ENCODE assay signal across 3 cellular contexts in the genomic region with DNA sequence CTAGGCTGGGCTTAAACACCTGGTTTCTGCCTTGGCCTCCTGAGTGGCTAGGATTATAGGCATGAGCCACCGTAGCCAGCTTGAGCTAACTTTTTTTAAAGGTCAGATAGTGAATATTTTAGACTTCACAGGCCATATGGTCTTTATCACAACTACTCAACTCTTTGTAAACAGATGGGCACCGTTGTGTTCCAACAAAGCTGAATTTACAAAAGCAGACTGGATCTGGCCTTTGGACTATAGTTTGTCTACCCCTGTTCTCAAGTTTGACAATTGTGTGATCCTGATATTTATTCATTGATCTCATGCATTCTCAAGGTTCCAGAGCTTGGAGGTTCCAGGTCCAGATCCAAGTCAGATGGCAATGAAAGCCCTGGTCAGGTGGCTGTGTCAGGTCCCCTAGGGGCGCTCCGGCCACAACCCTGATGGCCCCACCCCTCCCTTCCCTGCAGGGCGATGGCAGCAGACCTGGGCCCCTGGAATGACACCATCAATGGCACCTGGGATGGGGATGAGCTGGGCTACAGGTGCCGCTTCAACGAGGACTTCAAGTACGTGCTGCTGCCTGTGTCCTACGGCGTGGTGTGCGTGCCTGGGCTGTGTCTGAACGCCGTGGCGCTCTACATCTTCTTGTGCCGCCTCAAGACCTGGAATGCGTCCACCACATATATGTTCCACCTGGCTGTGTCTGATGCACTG.
TF ChIP-seq lines count a peak whose summit lies in the region.

No MANE protein-coding gene starts in this region.

TF ChIP-seq in SK-N-SH, 30 proteins besides CTCF, POLR2A, EP300 and RAD21:
- TF ChIP-seq SIN3A (IDR thresholded peaks at IDR 0.05; ENCODE audit: borderline replicate concordance, low read depth, low read length) (no peak), TEAD4 (IDR thresholded peaks at IDR 0.05; ENCODE audit: borderline replicate concordance, insufficient read depth) (no peak), SMC3 (IDR thresholded peaks at IDR 0.05; ENCODE audit: low read depth, low read length) (no peak), FOXM1 (IDR thresholded peaks at IDR 0.05; ENCODE audit: low read depth) (no peak), TCF12 (IDR thresholded peaks at IDR 0.05) (no peak), FOSL2 (IDR thresholded peaks at IDR 0.05; ENCODE audit: borderline replicate concordance, low read depth) (no peak), NRF1 (IDR thresholded peaks at IDR 0.05; ENCODE audit: low read depth, low read length) (no peak), YY1 (IDR thresholded peaks at IDR 0.05; ENCODE audit: low read depth) (no peak), NFIC (IDR thresholded peaks at IDR 0.05; ENCODE audit: borderline replicate concordance) (no peak), FOXJ3 (CRISPR knock-in tag; IDR thresholded peaks at IDR 0.05) (no peak), RFX5 (IDR thresholded peaks at IDR 0.05; ENCODE audit: low read length) (no peak), GATA2 (CRISPR knock-in tag; IDR thresholded peaks at IDR 0.05) (no peak), MXI1 (IDR thresholded peaks at IDR 0.05; ENCODE audit: low read depth, low read length) (no peak), GABPA (IDR thresholded peaks at IDR 0.05; ENCODE audit: low read depth) (no peak), ELF1 (IDR thresholded peaks at IDR 0.05) (no peak), RCOR1 (IDR thresholded peaks at IDR 0.05; ENCODE audit: low read length) (no peak)
- TF ChIP-seq, protein P1, sequence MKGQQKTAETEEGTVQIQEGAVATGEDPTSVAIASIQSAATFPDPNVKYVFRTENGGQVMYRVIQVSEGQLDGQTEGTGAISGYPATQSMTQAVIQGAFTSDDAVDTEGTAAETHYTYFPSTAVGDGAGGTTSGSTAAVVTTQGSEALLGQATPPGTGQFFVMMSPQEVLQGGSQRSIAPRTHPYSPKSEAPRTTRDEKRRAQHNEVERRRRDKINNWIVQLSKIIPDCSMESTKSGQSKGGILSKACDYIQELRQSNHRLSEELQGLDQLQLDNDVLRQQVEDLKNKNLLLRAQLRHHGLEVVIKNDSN (IDR thresholded peaks at IDR 0.05; ENCODE audit: borderline replicate concordance, low read depth): no peak
- TF ChIP-seq, protein P2, sequence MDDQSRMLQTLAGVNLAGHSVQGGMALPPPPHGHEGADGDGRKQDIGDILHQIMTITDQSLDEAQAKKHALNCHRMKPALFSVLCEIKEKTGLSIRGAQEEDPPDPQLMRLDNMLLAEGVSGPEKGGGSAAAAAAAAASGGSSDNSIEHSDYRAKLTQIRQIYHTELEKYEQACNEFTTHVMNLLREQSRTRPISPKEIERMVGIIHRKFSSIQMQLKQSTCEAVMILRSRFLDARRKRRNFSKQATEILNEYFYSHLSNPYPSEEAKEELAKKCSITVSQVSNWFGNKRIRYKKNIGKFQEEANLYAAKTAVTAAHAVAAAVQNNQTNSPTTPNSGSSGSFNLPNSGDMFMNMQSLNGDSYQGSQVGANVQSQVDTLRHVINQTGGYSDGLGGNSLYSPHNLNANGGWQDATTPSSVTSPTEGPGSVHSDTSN (IDR thresholded peaks at IDR 0.05): no peak

TF ChIP-seq in SK-N-SH treated with all-trans-retinoic acid at 6 μM for 48 hours, 23 proteins besides CTCF, POLR2A, EP300 and RAD21 (continues in another document):
- TF ChIP-seq CSDC2 (CRISPR knock-in tag; IDR thresholded peaks at IDR 0.05) (no peak), ARNTL (CRISPR knock-in tag; IDR thresholded peaks at IDR 0.05; ENCODE audit: borderline replicate concordance, low read depth) (no peak), ZNF8 (CRISPR knock-in tag; IDR thresholded peaks at IDR 0.05) (no peak), BACH2 (CRISPR knock-in tag; IDR thresholded peaks at IDR 0.05; ENCODE audit: borderline replicate concordance) (no peak), RARB (CRISPR knock-in tag; IDR thresholded peaks at IDR 0.05) (no peak), GLIS3 (CRISPR knock-in tag; IDR thresholded peaks at IDR 0.05) (no peak), TOX (CRISPR knock-in tag; IDR thresholded peaks at IDR 0.05; ENCODE audit: borderline replicate concordance) (no peak), ISL1 (CRISPR knock-in tag; IDR thresholded peaks at IDR 0.05) (no peak), ZFP3 (CRISPR knock-in tag; IDR thresholded peaks at IDR 0.05) (no peak), ZNF70 (CRISPR knock-in tag; IDR thresholded peaks at IDR 0.05) (no peak), TCF4 (CRISPR knock-in tag; IDR thresholded peaks at IDR 0.05; ENCODE audit: borderline replicate concordance) (no peak), OSR1 (CRISPR knock-in tag; IDR thresholded peaks at IDR 0.05) (no peak), SNAI2 (CRISPR knock-in tag; IDR thresholded peaks at IDR 0.05) (no peak)
- TF ChIP-seq, protein P3, sequence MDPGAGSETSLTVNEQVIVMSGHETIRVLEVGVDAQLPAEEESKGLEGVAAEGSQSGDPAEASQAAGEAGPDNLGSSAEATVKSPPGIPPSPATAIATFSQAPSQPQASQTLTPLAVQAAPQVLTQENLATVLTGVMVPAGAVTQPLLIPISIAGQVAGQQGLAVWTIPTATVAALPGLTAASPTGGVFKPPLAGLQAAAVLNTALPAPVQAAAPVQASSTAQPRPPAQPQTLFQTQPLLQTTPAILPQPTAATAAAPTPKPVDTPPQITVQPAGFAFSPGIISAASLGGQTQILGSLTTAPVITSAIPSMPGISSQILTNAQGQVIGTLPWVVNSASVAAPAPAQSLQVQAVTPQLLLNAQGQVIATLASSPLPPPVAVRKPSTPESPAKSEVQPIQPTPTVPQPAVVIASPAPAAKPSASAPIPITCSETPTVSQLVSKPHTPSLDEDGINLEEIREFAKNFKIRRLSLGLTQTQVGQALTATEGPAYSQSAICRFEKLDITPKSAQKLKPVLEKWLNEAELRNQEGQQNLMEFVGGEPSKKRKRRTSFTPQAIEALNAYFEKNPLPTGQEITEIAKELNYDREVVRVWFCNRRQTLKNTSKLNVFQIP (CRISPR knock-in tag; IDR thresholded peaks at IDR 0.05; ENCODE audit: borderline replicate concordance, low read depth): no peak
- TF ChIP-seq, protein P4, sequence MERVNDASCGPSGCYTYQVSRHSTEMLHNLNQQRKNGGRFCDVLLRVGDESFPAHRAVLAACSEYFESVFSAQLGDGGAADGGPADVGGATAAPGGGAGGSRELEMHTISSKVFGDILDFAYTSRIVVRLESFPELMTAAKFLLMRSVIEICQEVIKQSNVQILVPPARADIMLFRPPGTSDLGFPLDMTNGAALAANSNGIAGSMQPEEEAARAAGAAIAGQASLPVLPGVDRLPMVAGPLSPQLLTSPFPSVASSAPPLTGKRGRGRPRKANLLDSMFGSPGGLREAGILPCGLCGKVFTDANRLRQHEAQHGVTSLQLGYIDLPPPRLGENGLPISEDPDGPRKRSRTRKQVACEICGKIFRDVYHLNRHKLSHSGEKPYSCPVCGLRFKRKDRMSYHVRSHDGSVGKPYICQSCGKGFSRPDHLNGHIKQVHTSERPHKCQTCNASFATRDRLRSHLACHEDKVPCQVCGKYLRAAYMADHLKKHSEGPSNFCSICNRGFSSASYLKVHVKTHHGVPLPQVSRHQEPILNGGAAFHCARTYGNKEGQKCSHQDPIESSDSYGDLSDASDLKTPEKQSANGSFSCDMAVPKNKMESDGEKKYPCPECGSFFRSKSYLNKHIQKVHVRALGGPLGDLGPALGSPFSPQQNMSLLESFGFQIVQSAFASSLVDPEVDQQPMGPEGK (CRISPR knock-in tag; IDR thresholded peaks at IDR 0.05; ENCODE audit: borderline replicate concordance): no peak
- TF ChIP-seq, protein P5, sequence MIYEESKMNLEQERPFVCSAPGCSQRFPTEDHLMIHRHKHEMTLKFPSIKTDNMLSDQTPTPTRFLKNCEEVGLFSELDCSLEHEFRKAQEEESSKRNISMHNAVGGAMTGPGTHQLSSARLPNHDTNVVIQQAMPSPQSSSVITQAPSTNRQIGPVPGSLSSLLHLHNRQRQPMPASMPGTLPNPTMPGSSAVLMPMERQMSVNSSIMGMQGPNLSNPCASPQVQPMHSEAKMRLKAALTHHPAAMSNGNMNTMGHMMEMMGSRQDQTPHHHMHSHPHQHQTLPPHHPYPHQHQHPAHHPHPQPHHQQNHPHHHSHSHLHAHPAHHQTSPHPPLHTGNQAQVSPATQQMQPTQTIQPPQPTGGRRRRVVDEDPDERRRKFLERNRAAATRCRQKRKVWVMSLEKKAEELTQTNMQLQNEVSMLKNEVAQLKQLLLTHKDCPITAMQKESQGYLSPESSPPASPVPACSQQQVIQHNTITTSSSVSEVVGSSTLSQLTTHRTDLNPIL (CRISPR knock-in tag; IDR thresholded peaks at IDR 0.05; ENCODE audit: low read depth): no peak

TF ChIP-seq in HepG2, 621 proteins besides CTCF, POLR2A, EP300 and RAD21:
- TF ChIP-seq ZBTB38 (CRISPR knock-in tag; IDR thresholded peaks at IDR 0.05) (0 out of 2 replicates have a peak, but pooled peaks have one; percentile 20), SOX13 (IDR thresholded peaks at IDR 0.05) (no peak), SOX13 (CRISPR knock-in tag; conservative IDR thresholded peaks at IDR 0.05 in 1 of 2, IDR thresholded peaks at IDR 0.05 in 1 of 2) (peak in 1 of 2 experiments; percentile 48; a peak in 2 of 4 replicates), SOX6 (IDR thresholded peaks at IDR 0.05) (no peak), SOX6 (CRISPR knock-in tag; IDR thresholded peaks at IDR 0.05) (peak; percentile 21; the same call in 1 of the 2 replicates)
- TF ChIP-seq, protein P6, sequence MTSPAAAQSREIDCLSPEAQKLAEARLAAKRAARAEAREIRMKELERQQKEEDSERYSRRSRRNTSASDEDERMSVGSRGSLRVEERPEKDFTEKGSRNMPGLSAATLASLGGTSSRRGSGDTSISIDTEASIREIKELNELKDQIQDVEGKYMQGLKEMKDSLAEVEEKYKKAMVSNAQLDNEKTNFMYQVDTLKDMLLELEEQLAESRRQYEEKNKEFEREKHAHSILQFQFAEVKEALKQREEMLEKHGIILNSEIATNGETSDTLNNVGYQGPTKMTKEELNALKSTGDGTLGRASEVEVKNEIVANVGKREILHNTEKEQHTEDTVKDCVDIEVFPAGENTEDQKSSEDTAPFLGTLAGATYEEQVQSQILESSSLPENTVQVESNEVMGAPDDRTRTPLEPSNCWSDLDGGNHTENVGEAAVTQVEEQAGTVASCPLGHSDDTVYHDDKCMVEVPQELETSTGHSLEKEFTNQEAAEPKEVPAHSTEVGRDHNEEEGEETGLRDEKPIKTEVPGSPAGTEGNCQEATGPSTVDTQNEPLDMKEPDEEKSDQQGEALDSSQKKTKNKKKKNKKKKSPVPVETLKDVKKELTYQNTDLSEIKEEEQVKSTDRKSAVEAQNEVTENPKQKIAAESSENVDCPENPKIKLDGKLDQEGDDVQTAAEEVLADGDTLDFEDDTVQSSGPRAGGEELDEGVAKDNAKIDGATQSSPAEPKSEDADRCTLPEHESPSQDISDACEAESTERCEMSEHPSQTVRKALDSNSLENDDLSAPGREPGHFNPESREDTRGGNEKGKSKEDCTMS (CRISPR knock-in tag; conservative IDR thresholded peaks at IDR 0.05): no peak
- TF ChIP-seq, protein P7, sequence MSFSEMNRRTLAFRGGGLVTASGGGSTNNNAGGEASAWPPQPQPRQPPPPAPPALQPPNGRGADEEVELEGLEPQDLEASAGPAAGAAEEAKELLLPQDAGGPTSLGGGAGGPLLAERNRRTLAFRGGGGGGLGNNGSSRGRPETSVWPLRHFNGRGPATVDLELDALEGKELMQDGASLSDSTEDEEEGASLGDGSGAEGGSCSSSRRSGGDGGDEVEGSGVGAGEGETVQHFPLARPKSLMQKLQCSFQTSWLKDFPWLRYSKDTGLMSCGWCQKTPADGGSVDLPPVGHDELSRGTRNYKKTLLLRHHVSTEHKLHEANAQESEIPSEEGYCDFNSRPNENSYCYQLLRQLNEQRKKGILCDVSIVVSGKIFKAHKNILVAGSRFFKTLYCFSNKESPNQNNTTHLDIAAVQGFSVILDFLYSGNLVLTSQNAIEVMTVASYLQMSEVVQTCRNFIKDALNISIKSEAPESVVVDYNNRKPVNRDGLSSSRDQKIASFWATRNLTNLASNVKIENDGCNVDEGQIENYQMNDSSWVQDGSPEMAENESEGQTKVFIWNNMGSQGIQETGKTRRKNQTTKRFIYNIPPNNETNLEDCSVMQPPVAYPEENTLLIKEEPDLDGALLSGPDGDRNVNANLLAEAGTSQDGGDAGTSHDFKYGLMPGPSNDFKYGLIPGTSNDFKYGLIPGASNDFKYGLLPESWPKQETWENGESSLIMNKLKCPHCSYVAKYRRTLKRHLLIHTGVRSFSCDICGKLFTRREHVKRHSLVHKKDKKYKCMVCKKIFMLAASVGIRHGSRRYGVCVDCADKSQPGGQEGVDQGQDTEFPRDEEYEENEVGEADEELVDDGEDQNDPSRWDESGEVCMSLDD (CRISPR knock-in tag; IDR thresholded peaks at IDR 0.05; ENCODE audit: borderline replicate concordance): 0 out of 2 replicates have a peak, but pooled peaks have one; percentile 63
